ENCODE assay signal across 8 cellular contexts in the genomic region with DNA sequence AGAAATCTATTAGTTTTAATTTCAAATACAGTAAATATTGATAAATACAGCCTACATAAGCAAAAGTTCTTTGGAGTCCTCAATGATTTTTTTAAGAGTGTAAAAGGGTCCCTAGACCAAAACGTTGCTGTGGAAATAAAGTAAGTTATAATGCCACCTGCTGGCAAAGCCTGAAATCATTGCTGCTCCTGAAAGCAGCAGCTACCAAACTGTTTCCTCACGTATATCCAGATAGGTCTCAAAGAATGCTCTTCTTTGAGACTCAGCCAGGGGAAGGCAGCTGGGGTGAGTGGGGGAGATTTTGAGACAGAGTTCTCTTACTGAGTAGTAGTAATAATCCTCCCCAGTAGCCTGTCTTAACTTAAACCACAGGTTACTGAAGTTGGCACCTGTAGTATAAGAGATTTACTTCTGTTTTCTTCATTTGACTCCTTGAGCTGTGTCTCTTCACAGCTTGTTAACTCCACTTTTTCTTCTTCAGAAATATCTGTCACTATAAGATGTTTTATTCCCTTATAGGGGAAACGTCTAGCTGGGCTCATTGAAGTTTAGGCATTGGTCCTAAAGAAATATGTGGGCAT.
DNase-seq lines count a peak whose midpoint lies in the region; ATAC-seq, FAIRE-seq and TF ChIP-seq lines count a peak whose summit lies in the region.

No MANE protein-coding gene starts in this region.

- H3K4me3 Mint-ChIP-seq in Calu3 (ENCODE audit: low read depth, unreplicated experiment), result no peak overlapping the region
- H3K4me3 Mint-ChIP-seq in activated CD8-positive, alpha-beta T cell treated with anti-CD3 and anti-CD28 coated beads, Interleukin-2, amount 10 ng/mL, durations not matched to agents 7 days and 5 days, result no peak overlapping the region

- no peaks in the 10 kb centered on the region for H3K4me1 Mint-ChIP-seq in Calu3 (ENCODE audit: low read depth, unreplicated experiment)
- H3K4me1 Mint-ChIP-seq in activated CD8-positive, alpha-beta T cell treated with anti-CD3 and anti-CD28 coated beads, Interleukin-2, amount 10 ng/mL, durations not matched to agents 7 days and 5 days (ENCODE audit: low read depth), result no peaks in the 10 kb centered on the region

- no peak overlapping the region for H3K4me3 ChIP-seq in gastrocnemius medialis

- POLR2A ChIA-PET in activated CD8-positive, alpha-beta T cell treated with anti-CD3 and anti-CD28 coated beads, Interleukin-2, amount 10 ng/mL, durations not matched to agents 7 days and 5 days (lab: Charles Lee), result interaction anchor here (1.8 kb wide), 1 partner anchor 78 kb away, joined by 6 read pairs; the partner anchor contains the start of gene BTBD10

- H3K27me3 Mint-ChIP-seq in Calu3 (ENCODE audit: unreplicated experiment), result no peaks in the 10 kb centered on the region
- H3K27me3 Mint-ChIP-seq in activated CD8-positive, alpha-beta T cell treated with anti-CD3 and anti-CD28 coated beads, Interleukin-2, amount 10 ng/mL, durations not matched to agents 7 days and 5 days (ENCODE audit: low read depth), result no peaks in the 10 kb centered on the region

- CTCF ChIA-PET in Calu3 (lab: Charles Lee), result interaction anchor here (1.0 to 1.1 kb wide), 2 partner anchors 17 to 175 kb away, joined by 3 to 8 read pairs; no protein-coding TSS in a partner anchor
- CTCF ChIA-PET in activated CD8-positive, alpha-beta T cell treated with anti-CD3 and anti-CD28 coated beads, Interleukin-2, amount 10 ng/mL, durations not matched to agents 7 days and 5 days (lab: Charles Lee), result interaction anchor here (0.8 to 2.2 kb wide), 23 partner anchors 9 to 201 kb away, joined by 3 to 14 read pairs (median 5); partner anchors contain the start of gene BTBD10

- no peaks in the 10 kb centered on the region for H3K27me3 ChIP-seq in gastrocnemius medialis

- in situ Hi-C loops in gastrocnemius medialis (cut with MboI; ENCODE audit: low sequenced_read_pairs in 4 of 4), result no loop called here

- intact Hi-C loops in Calu3 (cut with micrococcal nuclease; ENCODE audit: unreplicated experiment), result loop anchor here (1.0 kb wide), 1 partner anchor 175 kb away; no protein-coding TSS in a partner anchor
- intact Hi-C loops in gastrocnemius medialis (cut with DNase I; ENCODE audit: low total_unique reads), result loop anchor here (1.0 kb wide), 1 partner anchor 175 kb away; no protein-coding TSS in a partner anchor

- TF ChIP-seq CTCF in Calu3 (IDR thresholded peaks at IDR 0.05; ENCODE audit: unreplicated experiment) (peak; percentile 49), gastrocnemius medialis (IDR thresholded peaks at IDR 0.05 in 4 of 5, conservative IDR thresholded peaks at IDR 0.05 in 1 of 5) (peak in 3 of 5 experiments; percentile 18 to 39 (median 39))

- H3K27ac ChIP-seq in gastrocnemius medialis, result no peak overlapping the region

- H3K36me3 ChIP-seq in gastrocnemius medialis, result peaks cover 0 to 70% of the 10 kb centered on the region in 2 donors

- no peak for TF ChIP-seq POLR2A in gastrocnemius medialis (IDR thresholded peaks at IDR 0.05)
- no peak for TF ChIP-seq POLR2A in H54 (IDR thresholded peaks at IDR 0.05; ENCODE audit: low read depth, low read length)

- no peaks in the 10 kb centered on the region for H3K9me3 ChIP-seq in gastrocnemius medialis

- no peak for FAIRE-seq in H54 (lab: Jason Lieb, UNC)

- no peaks in the 10 kb centered on the region for H3K9me3 Mint-ChIP-seq in Calu3 (ENCODE audit: low read depth, unreplicated experiment)
- H3K9me3 Mint-ChIP-seq in activated CD8-positive, alpha-beta T cell treated with anti-CD3 and anti-CD28 coated beads, Interleukin-2, amount 10 ng/mL, durations not matched to agents 7 days and 5 days (ENCODE audit: insufficient read depth), result no peaks in the 10 kb centered on the region

- BruUV-seq in Calu3 (replicated peaks; lab: Mats Ljungman, UMichigan), result no TSS peak

- no peak overlapping the region for H3K27ac Mint-ChIP-seq in Calu3 (ENCODE audit: unreplicated experiment)
- peak overlapping the region; percentile 34 for H3K27ac Mint-ChIP-seq in activated CD8-positive, alpha-beta T cell treated with anti-CD3 and anti-CD28 coated beads, Interleukin-2, amount 10 ng/mL, durations not matched to agents 7 days and 5 days

- DNase-seq in Calu3 (peak; percentile 32), NCI-H2196 (lab: John Stamatoyannopoulos, UW; ENCODE audit: unreplicated experiment) (peak; percentile 34), glomerular endothelial cell (ENCODE audit: extremely low read depth, low read depth, low spot score) (peak; percentile 27), gastrocnemius medialis (no peak), H54 (ENCODE audit: insufficient read length, low spot score) (no peak), mucosa of gallbladder (ENCODE audit: low spot score) (no peak)
- DNase-seq in activated CD8-positive, alpha-beta T cell treated with anti-CD3 and anti-CD28 coated beads, Interleukin-2, amount 10 ng/mL, durations not matched to agents 7 days and 5 days, result peak; percentile 53

- ATAC-seq in GM19463 (IDR thresholded peaks at IDR 0.05; ENCODE audit: unreplicated experiment) (peak; percentile 51), gastrocnemius medialis (no peak)
- ATAC-seq in activated CD8-positive, alpha-beta T cell treated with anti-CD3 and anti-CD28 coated beads, Interleukin-2, amount 10 ng/mL, durations not matched to agents 7 days and 5 days, result peak; percentile 33

- H3K36me3 Mint-ChIP-seq in Calu3 (ENCODE audit: insufficient read depth, unreplicated experiment), result peaks cover 10% of the 10 kb centered on the region
- H3K36me3 Mint-ChIP-seq in activated CD8-positive, alpha-beta T cell treated with anti-CD3 and anti-CD28 coated beads, Interleukin-2, amount 10 ng/mL, durations not matched to agents 7 days and 5 days (ENCODE audit: low read depth), result peaks cover 68% of the 10 kb centered on the region

- no peaks in the 10 kb centered on the region for H3K4me1 ChIP-seq in gastrocnemius medialis

Comparison
In these comparisons a context has a peak if more than half of its experiments do, and no peak if none do; other contexts are left out.
1. DNase-seq: peak in Calu3 (single experiment), NCI-H2196 (single experiment), activated CD8-positive, alpha-beta T cell treated with anti-CD3 and anti-CD28 coated beads, Interleukin-2, amount 10 ng/mL, durations not matched to agents 7 days and 5 days (single experiment) and glomerular endothelial cell (single experiment); none in gastrocnemius medialis (0 of 2), H54 (single experiment) and mucosa of gallbladder (single experiment).
2. ATAC-seq: peak in GM19463 (single experiment) and activated CD8-positive, alpha-beta T cell treated with anti-CD3 and anti-CD28 coated beads, Interleukin-2, amount 10 ng/mL, durations not matched to agents 7 days and 5 days (single experiment); none in gastrocnemius medialis (0 of 2).